In the genomic region with DNA sequence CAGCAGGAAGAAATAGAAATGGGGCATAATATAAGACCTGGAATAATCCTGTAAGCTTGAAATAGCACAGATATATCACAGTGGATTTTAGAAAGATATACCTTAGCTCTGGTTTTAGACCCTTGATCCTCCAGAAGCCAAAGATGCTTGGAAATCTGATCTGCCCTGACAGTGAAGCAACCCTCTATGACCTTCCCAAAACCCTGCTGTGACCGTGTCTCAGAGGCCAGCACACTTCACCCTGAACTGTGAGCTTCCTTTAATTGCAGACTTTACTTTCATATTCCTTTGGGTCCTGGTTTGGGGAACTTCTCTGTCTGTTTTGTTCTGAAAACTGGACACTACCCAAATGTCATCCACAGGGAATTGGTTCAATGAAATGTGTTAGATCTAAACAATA, we compare ENCODE assay signal across 26 cellular contexts.
"Had no signal": no experiment of that assay in that cellular context is flagged by ENCODE, and none has a peak within 500 bp of the region (broad histone marks: within the 10 kb centered on the region; RNA-seq: fewer than 3 reads in every experiment).

No MANE protein-coding gene starts in this region.

- H3K36me3 Mint-ChIP-seq: IgD-negative memory B cell had no signal

- H3K36me3 ChIP-seq: SJSA1 had no signal

- H3K4me1 ChIP-seq: SJSA1 had no signal

- H3K4me1 Mint-ChIP-seq: IgD-negative memory B cell had no signal

- H3K4me3 Mint-ChIP-seq: IgD-negative memory B cell had no signal

- H3K27ac ChIP-seq: HL-60, KMS-11, SJSA1, SK-N-MC had no signal

- H3K27ac Mint-ChIP-seq: IgD-negative memory B cell had no signal

- DNase-seq: Kasumi-1, MM.1S, MV-4-11, NCI-H1048, NCI-H1105, NCI-H1417, NCI-H1436 treated with DMSO at 0.1 percent for 48 hours, NCI-H1694, NCI-H187 treated with DMSO at 0.1 percent for 48 hours, NCI-H2029 treated with DMSO at 0.1 percent for 48 hours, NCI-H2171, NCI-H226, NCI-H446, NCI-H510A, NCI-H524 treated with DMSO at 0.1 percent for 48 hours, NCI-H69, NCI-H774, Right ventricle myocardium superior, RPMI8226, SIG-M5 had no signal

- H3K9me3 ChIP-seq: SJSA1 had no signal

- H3K4me3 ChIP-seq: K562, SJSA1, SK-N-MC had no signal

- ATAC-seq: K562 had no signal
